In genomic region chr2:227325056-227325823, GRCh38 we compare ENCODE assay signal across 8 cellular contexts. TPM values are rescaled to one million over a fixed set of nuclear protein-coding genes. Genes with fewer than 3 reads are reported as not detected.
DNase-seq lines count a peak whose midpoint lies in the region; FAIRE-seq and TF ChIP-seq lines count a peak whose summit lies in the region.

A gene with protein sequence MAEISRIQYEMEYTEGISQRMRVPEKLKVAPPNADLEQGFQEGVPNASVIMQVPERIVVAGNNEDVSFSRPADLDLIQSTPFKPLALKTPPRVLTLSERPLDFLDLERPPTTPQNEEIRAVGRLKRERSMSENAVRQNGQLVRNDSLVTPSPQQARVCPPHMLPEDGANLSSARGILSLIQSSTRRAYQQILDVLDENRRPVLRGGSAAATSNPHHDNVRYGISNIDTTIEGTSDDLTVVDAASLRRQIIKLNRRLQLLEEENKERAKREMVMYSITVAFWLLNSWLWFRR (plus strand): TSS chr2:227325251. CDS start chr2:227330666, 5,415 bp downstream.

- no peak within 1 kb of the TSS for H3K14ac ChIP-seq in neuronal stem cell (ENCODE audit: low read length)

- peak within 1 kb of the TSS; percentile 90 for H3K4me3 Mint-ChIP-seq in activated naive CD4-positive, alpha-beta T cell treated with anti-CD3 and anti-CD28 coated beads for 36 hours

- peak within 1 kb of the TSS; percentile 69 for H3K27ac ChIP-seq in neuronal stem cell (replicated peaks; ENCODE audit: low read length)

- H2BK5ac ChIP-seq in neuronal stem cell (ENCODE audit: low read length), result peak within 1 kb of the TSS; percentile 87

- no peak within 1 kb of the TSS for H2BK12ac ChIP-seq in neuronal stem cell (ENCODE audit: low read length)

- no peaks in the 10 kb centered on the region for H3K27me3 ChIP-seq in GM06990 (replicated peaks; ENCODE audit: control insufficient read depth, insufficient read depth, low read length)
- no peaks in the 10 kb centered on the region for H3K27me3 ChIP-seq in neuronal stem cell (ENCODE audit: control insufficient read depth in 3 of 3, insufficient read depth in 3 of 3, low read depth in 1 of 3, low read length in 3 of 3)

- peak; percentile 49 for TF ChIP-seq CTCF in GM06990 (IDR thresholded peaks at IDR 0.05; ENCODE audit: insufficient read depth, low read length, poor library complexity, severe bottlenecking)
- TF ChIP-seq CTCF in HFF-Myc (IDR thresholded peaks at IDR 0.05; ENCODE audit: low read depth, low read length, missing control alignments), result no peak
- no peak for TF ChIP-seq CTCF in subcutaneous adipose tissue (IDR thresholded peaks at IDR 0.05; ENCODE audit: low read depth)

- peak within 1 kb of the TSS; percentile 65 for H3K23ac ChIP-seq in neuronal stem cell (ENCODE audit: low read depth, low read length, poor library complexity)

- H4K8ac ChIP-seq in neuronal stem cell (ENCODE audit: low read depth, low read length), result no peak within 1 kb of the TSS

- peaks cover 24% of the 10 kb centered on the region for H3K4me1 Mint-ChIP-seq in activated naive CD4-positive, alpha-beta T cell treated with anti-CD3 and anti-CD28 coated beads for 36 hours (ENCODE audit: low read depth)

- H2AK5ac ChIP-seq in neuronal stem cell (ENCODE audit: low read depth, low read length), result peak within 1 kb of the TSS; percentile 63

- no peak within 1 kb of the TSS for H2BK120ac ChIP-seq in neuronal stem cell (ENCODE audit: low read depth, low read length)

- H2AFZ ChIP-seq in neuronal stem cell (ENCODE audit: low read length), result peak within 1 kb of the TSS; percentile 97

- H3K36me3 ChIP-seq in GM06990 (ENCODE audit: control insufficient read depth, insufficient read depth, low read length), result no peaks in the 10 kb centered on the region; the same call in 1 of the 2 replicates
- H3K36me3 ChIP-seq in neuronal stem cell (replicated peaks in 1 of 2; ENCODE audit: control insufficient read depth in 2 of 2, insufficient read depth in 2 of 2, low read length in 2 of 2), result peaks cover 0 to 19% of the 10 kb centered on the region in 2 donors

- peaks cover 7% of the 10 kb centered on the region for H3K79me1 ChIP-seq in neuronal stem cell (ENCODE audit: low read depth, low read length)

- H3K27me3 Mint-ChIP-seq in activated naive CD4-positive, alpha-beta T cell treated with anti-CD3 and anti-CD28 coated beads for 36 hours (ENCODE audit: low read depth), result peaks cover 6% of the 10 kb centered on the region

- peak within 1 kb of the TSS; percentile 90 for H3K4me3 ChIP-seq in GM06990 (replicated peaks; ENCODE audit: low read depth, low read length)
- peak within 1 kb of the TSS; percentile 87 for H3K4me3 ChIP-seq in HFF-Myc (replicated peaks; ENCODE audit: low read depth, low read length)
- H3K4me3 ChIP-seq in neuronal stem cell (ENCODE audit: low read length in 2 of 2), result peak within 1 kb of the TSS; percentile 66 to 87

- H3K18ac ChIP-seq in neuronal stem cell (ENCODE audit: low read length), result peak within 1 kb of the TSS; percentile 98

- no CpG with 5 or more reads among the region's 67 CpGs for WGBS in neuronal stem cell (ENCODE audit: extremely low coverage in 2 of 2, insufficient read length in 2 of 2, insufficient replicate concordance in 1 of 2), 2 donors

- peak within 1 kb of the TSS; percentile 60 for H3K4me2 ChIP-seq in neuronal stem cell (ENCODE audit: insufficient read depth, low read length, poor library complexity, severe bottlenecking)

- intact Hi-C loops in activated naive CD4-positive, alpha-beta T cell treated with anti-CD3 and anti-CD28 coated beads for 36 hours (cut with micrococcal nuclease), result loop anchor here (1.0 to 2.0 kb wide), 9 partner anchors 10 to 534 kb away; partner anchors contain the start of gene RHBDD1

- no peak within 1 kb of the TSS for H3K4ac ChIP-seq in neuronal stem cell (ENCODE audit: low read length)

- peaks cover 0 to 4% of the 10 kb centered on the region in 2 donors for H3K4me1 ChIP-seq in neuronal stem cell (ENCODE audit: control insufficient read depth in 2 of 2, insufficient read depth in 1 of 2, low read depth in 1 of 2, low read length in 2 of 2)

- H3K9ac ChIP-seq in neuronal stem cell (ENCODE audit: low read depth, low read length, poor library complexity), result peak within 1 kb of the TSS; percentile 90

- DNase-seq in GM06990 (ENCODE audit: extremely low read depth, insufficient read length) (peak; percentile 91), HFF-Myc (ENCODE audit: extremely low read depth, low read depth) (peak; percentile 73), MV-4-11 (lab: John Stamatoyannopoulos, UW) (peak; percentile 90), SK-N-DZ (ENCODE audit: low spot score) (peak; percentile 88), frontal cortex (ENCODE audit: low spot score in 2 of 2) (peak; percentile 91 to 94), neuronal stem cell (ENCODE audit: low spot score) (peak; percentile 70)
- peak; percentile 98 for DNase-seq in activated naive CD4-positive, alpha-beta T cell treated with anti-CD3 and anti-CD28 coated beads for 36 hours

- no peak for FAIRE-seq in frontal cortex (lab: Jason Lieb, UNC)

- CTCF ChIA-PET in activated naive CD4-positive, alpha-beta T cell treated with anti-CD3 and anti-CD28 coated beads for 36 hours (lab: Charles Lee), result interaction anchor here (1.0 kb wide), 2 partner anchors 11 to 77 kb away, joined by 3 read pairs; no protein-coding TSS in a partner anchor

- H3K9me3 Mint-ChIP-seq in activated naive CD4-positive, alpha-beta T cell treated with anti-CD3 and anti-CD28 coated beads for 36 hours, result peaks cover 2% of the 10 kb centered on the region

- H4K91ac ChIP-seq in neuronal stem cell (ENCODE audit: low read depth, low read length, poor library complexity), result no peak within 1 kb of the TSS

- peaks cover 1% of the 10 kb centered on the region for H3K36me3 Mint-ChIP-seq in activated naive CD4-positive, alpha-beta T cell treated with anti-CD3 and anti-CD28 coated beads for 36 hours (ENCODE audit: low read depth)

- no peak within 1 kb of the TSS for H2BK15ac ChIP-seq in neuronal stem cell (ENCODE audit: low read length)

- peaks cover 3 to 6% of the 10 kb centered on the region in 2 donors for H3K9me3 ChIP-seq in neuronal stem cell (replicated peaks in 1 of 2; ENCODE audit: control insufficient read depth in 2 of 2, insufficient read depth in 1 of 2, low read depth in 1 of 2, low read length in 2 of 2)

- H3K27ac Mint-ChIP-seq in activated naive CD4-positive, alpha-beta T cell treated with anti-CD3 and anti-CD28 coated beads for 36 hours, result peak within 1 kb of the TSS; percentile 88

RNA-seq across cellular contexts. Expression of the gene that starts here (rescaled TPM):
- polyA plus RNA-seq in SK-N-DZ (2014; cell fraction: cytosol; rRNA removed), result 91.4 and 95.1 TPM in 2 replicates
- 74.2 and 99.5 TPM in 2 replicates for polyA plus RNA-seq in SK-N-DZ (2014; cell fraction: nucleus; rRNA removed)
- total RNA-seq in activated naive CD4-positive, alpha-beta T cell treated with anti-CD3 and anti-CD28 coated beads for 36 hours, result 10 to 100 TPM; 82.1 to 82.2 TPM
- total RNA-seq in frontal cortex, result 110 TPM
- polyA plus RNA-seq in neuronal stem cell (2013, experiment 1 of 2), result 107 TPM
- 112 TPM for polyA plus RNA-seq in neuronal stem cell (2013, experiment 2 of 2)
- total RNA-seq in subcutaneous adipose tissue, result 100 to 1,000 TPM in 2 of 4 donors, 10 to 100 TPM in 2; 90.9 to 135 (median 98.8) TPM

Comparison
In these comparisons a context has a peak if more than half of its experiments do, and no peak if none do; other contexts are left out.
1. Peak in every context shown above with its lines: DNase-seq, H3K4me3 ChIP-seq and H3K27ac ChIP-seq.